Comparison of ENCODE assay signal across 31 cellular contexts in the genomic region with DNA sequence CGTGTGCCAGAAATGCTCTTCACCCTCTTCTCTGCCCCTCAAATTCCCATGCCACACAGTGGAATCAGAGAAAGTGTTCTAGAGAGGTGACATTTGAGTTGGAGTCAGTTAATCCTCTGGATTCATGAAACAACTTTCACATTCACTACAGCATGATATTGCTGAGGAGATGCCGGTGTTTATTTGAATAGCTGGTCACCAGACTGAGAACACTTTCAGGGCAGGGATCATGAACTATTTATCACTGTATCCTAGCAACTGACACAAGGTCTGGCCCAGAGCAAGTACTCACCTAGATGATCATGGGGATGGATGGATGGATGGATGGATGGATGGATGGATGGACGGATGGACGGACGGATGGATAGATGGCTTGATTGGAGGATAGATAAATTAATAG.
A peak's percentile ranks its signal among the peaks of the same experiment; 100 is the strongest.
DNase-seq lines count a peak whose midpoint lies in the region; ATAC-seq, FAIRE-seq and TF ChIP-seq lines count a peak whose summit lies in the region.
"Had no signal": no experiment of that assay in that cellular context is flagged by ENCODE, and none has a peak within 500 bp of the region (broad histone marks: within the 10 kb centered on the region; RNA-seq: fewer than 3 reads in every experiment).

No MANE protein-coding gene starts in this region.

- WGBS in esophagus squamous epithelium, 2 donors = 66 to 81% methylated on average over 5 of the region's 5 CpGs
- 68 to 75% (median 70%) methylated on average over 5 of the region's 5 CpGs for WGBS in small intestine, 3 donors

- POLR2A ChIA-PET in PC-3 (lab: Charles Lee; ENCODE audit: unreplicated experiment) = interaction anchor here (0.7 kb wide), 1 partner anchor 238 kb away, joined by 4 read pairs; no protein-coding TSS in a partner anchor

- H3K27ac ChIP-seq in esophagus squamous epithelium (peak overlapping the region in 3 of 4 donors; percentile 52 to 89 (median 80)), small intestine (ENCODE audit: low read depth in 1 of 2, low read length in 1 of 2) (no peak overlapping the region), PC-3 (ENCODE audit: low read length) (no peak overlapping the region)
- H3K27ac ChIP-seq: cardiac muscle cell, colonic mucosa, neutrophil, prostate gland, tibial artery had no signal

- no peaks in the 10 kb centered on the region for H4K20me1 ChIP-seq in PC-3 (ENCODE audit: low read length)

- DNase-seq in DMS79 treated with DMSO at 0.1 percent for 48 hours (lab: John Stamatoyannopoulos, UW) = peak; percentile 15
- DNase-seq in DMS79 (lab: John Stamatoyannopoulos, UW) = no peak
- peak; percentile 48 for DNase-seq in NCI-H510A (lab: John Stamatoyannopoulos, UW)
- DNase-seq in esophagus squamous epithelium (lab: John Stamatoyannopoulos, UW) = no peak
- DNase-seq in small intestine = peak; percentile 13
- DNase-seq in PC-3 = no peak
- no peak for DNase-seq in stimulated activated naive CD4-positive, alpha-beta T cell (lab: John Stamatoyannopoulos, UW)
- DNase-seq: 8988T; activated CD4-positive, alpha-beta memory T cell treated with anti-CD3 and anti-CD28 coated beads for 36 hours; activated naive CD4-positive, alpha-beta T cell treated with anti-CD3 and anti-CD28 coated beads, Interleukin-2, amount 50 U/mL, for 16 hours; CD4-positive, alpha-beta memory T cell; colonic mucosa; DMS 273 treated with DMSO at 0.1 percent for 48 hours; effector memory CD8-positive, alpha-beta T cell; erythroblast; GF-D8; hippocampal formation; NCI-H1417 treated with DMSO at 0.1 percent for 48 hours; NCI-H2081; RPMI8226; T-cell had no signal

- no peaks in the 10 kb centered on the region for H3K79me2 ChIP-seq in PC-3 (ENCODE audit: low read length)

- no TSS peak for BruUV-seq in PC-3 (replicated peaks; lab: Mats Ljungman, UMichigan)

- peaks cover 15 to 73% (median 32%) of the 10 kb centered on the region in 3 donors for H3K4me1 ChIP-seq in esophagus squamous epithelium
- H3K4me1 ChIP-seq in small intestine (ENCODE audit: control insufficient read depth in 2 of 2, insufficient read depth in 1 of 2, low read depth in 1 of 2, low read length in 1 of 2) = no peaks in the 10 kb centered on the region
- no peaks in the 10 kb centered on the region for H3K4me1 ChIP-seq in PC-3 (ENCODE audit: insufficient read depth, low read length)
- H3K4me1 ChIP-seq: colonic mucosa, prostate gland had no signal

- ATAC-seq in PC-3 = no peak
- no peak for ATAC-seq in HG02870 (IDR thresholded peaks at IDR 0.05; ENCODE audit: unreplicated experiment)
- ATAC-seq: activated CD4-positive, CD25-positive, alpha-beta regulatory T cell treated with anti-CD3 and anti-CD28 coated beads, Interleukin-2, amount 50 U/mL, for 24 hours; activated T-helper 17 cell treated with anti-CD3 and anti-CD28 coated beads, Interleukin-2, amount 50 U/mL, for 72 hours; effector memory CD8-positive, alpha-beta T cell; T-cell had no signal

- H3K36me3 ChIP-seq in esophagus squamous epithelium (no peaks in the 10 kb centered on the region), small intestine (ENCODE audit: control insufficient read depth in 2 of 2, insufficient read depth in 2 of 2, low read length in 2 of 2) (no peaks in the 10 kb centered on the region), PC-3 (ENCODE audit: low read depth, low read length) (no peaks in the 10 kb centered on the region)
- H3K36me3 ChIP-seq: cardiac muscle cell, colonic mucosa, gastroesophageal sphincter, neutrophil, prostate gland, tibial artery had no signal

- intact Hi-C loops in esophagus squamous epithelium (cut with DNase I) (no loop called here), PC-3 (cut with micrococcal nuclease) (no loop called here)

- TF ChIP-seq CTCF in esophagus squamous epithelium (IDR thresholded peaks at IDR 0.05) (no peak), PC-3 (conservative IDR thresholded peaks at IDR 0.05; ENCODE audit: low read depth, low read length) (no peak)

- no peak overlapping the region for H3K9ac ChIP-seq in PC-3 (ENCODE audit: low read length)

- no peak for FAIRE-seq in small intestine (lab: Jason Lieb, UNC)
- FAIRE-seq: H54, HTR-8/SVneo had no signal

- CTCF ChIA-PET in PC-3 (lab: Charles Lee) = no interaction called here

- H3F3A ChIP-seq in PC-3 (ENCODE audit: low read length, unreplicated experiment) = no peaks in the 10 kb centered on the region

- no peak overlapping the region for H2AFZ ChIP-seq in PC-3 (ENCODE audit: low read length)

- H3K27me3 ChIP-seq in esophagus squamous epithelium (no peaks in the 10 kb centered on the region), small intestine (ENCODE audit: control insufficient read depth in 2 of 2, insufficient read depth in 2 of 2, low read length in 2 of 2) (no peaks in the 10 kb centered on the region), PC-3 (ENCODE audit: low read length) (no peaks in the 10 kb centered on the region)
- H3K27me3 ChIP-seq: cardiac muscle cell, colonic mucosa, gastroesophageal sphincter, neutrophil, tibial artery had no signal

- H3K9me2 ChIP-seq in PC-3 (replicated peaks; ENCODE audit: low read length) = no peaks in the 10 kb centered on the region

- H3K4me2 ChIP-seq in PC-3 (ENCODE audit: low read length) = no peak overlapping the region

- no peaks in the 10 kb centered on the region for H3K9me3 ChIP-seq in esophagus squamous epithelium
- H3K9me3 ChIP-seq in small intestine (ENCODE audit: control insufficient read depth, low read depth) = no peaks in the 10 kb centered on the region
- H3K9me3 ChIP-seq in PC-3 (ENCODE audit: low read length) = no peaks in the 10 kb centered on the region
- H3K9me3 ChIP-seq: colonic mucosa, gastroesophageal sphincter, neutrophil, prostate gland, tibial artery had no signal

- H3K4me3 ChIP-seq in esophagus squamous epithelium (no peak overlapping the region), small intestine (ENCODE audit: low read depth in 1 of 2, low read length in 2 of 2) (no peak overlapping the region), PC-3 (ENCODE audit: low read length) (no peak overlapping the region)
- H3K4me3 ChIP-seq: cardiac muscle cell, colonic mucosa, gastroesophageal sphincter, prostate gland, tibial artery had no signal

- no peak for TF ChIP-seq POLR2A in esophagus squamous epithelium (IDR thresholded peaks at IDR 0.05)

Comparison
In these comparisons a context has a peak if more than half of its experiments do, and no peak if none do; other contexts are left out.
1. DNase-seq: peak in DMS79 treated with DMSO at 0.1 percent for 48 hours (single experiment), NCI-H510A (single experiment) and small intestine (single experiment); none in DMS79 (single experiment), esophagus squamous epithelium (single experiment), PC-3 (single experiment) and stimulated activated naive CD4-positive, alpha-beta T cell (0 of 6).
2. H3K27ac ChIP-seq: peak in esophagus squamous epithelium (3 of 4); none in small intestine (0 of 2) and PC-3 (single experiment).